ENCODE assay signal across 1 cellular context in genomic region chr9:4814913-4815312, GRCh38.
TF ChIP-seq lines count a peak whose summit lies in the region.

No MANE protein-coding gene starts in this region.

TF ChIP-seq in GM12878, 131 proteins besides CTCF, POLR2A, EP300 and RAD21 (continued from another document):
- peak; percentile 89 for TF ChIP-seq RELB (IDR thresholded peaks at IDR 0.05; ENCODE audit: low read depth)
- 0 out of 2 replicates have a peak, but pooled peaks have one; percentile 8 for TF ChIP-seq TAF1 (IDR thresholded peaks at IDR 0.05; ENCODE audit: borderline replicate concordance, low read depth, low read length)
- no peak for TF ChIP-seq ZNF207 (IDR thresholded peaks at IDR 0.05; ENCODE audit: borderline replicate concordance)
- peak; percentile 54; the same call in 1 of the 2 replicates for TF ChIP-seq PML (IDR thresholded peaks at IDR 0.05; ENCODE audit: low read length)
- no peak for TF ChIP-seq RAD51 (IDR thresholded peaks at IDR 0.05)
- no peak for TF ChIP-seq ZZZ3 (IDR thresholded peaks at IDR 0.05; ENCODE audit: control insufficient read depth, insufficient read length, low read depth)
- peak; percentile 51; the same call in 1 of the 2 replicates for TF ChIP-seq GABPA (IDR thresholded peaks at IDR 0.05; ENCODE audit: low read depth)
- TF ChIP-seq USF2 (IDR thresholded peaks at IDR 0.05; ENCODE audit: borderline replicate concordance, low read depth, low read length), result no peak
- TF ChIP-seq BACH1 (IDR thresholded peaks at IDR 0.05; ENCODE audit: borderline replicate concordance), result no peak
- TF ChIP-seq NBN (IDR thresholded peaks at IDR 0.05), result 0 out of 2 replicates have a peak, but pooled peaks have one; percentile 59
- TF ChIP-seq MEF2B (IDR thresholded peaks at IDR 0.05; ENCODE audit: partially characterized antibody, poor library complexity, severe bottlenecking), result peak; percentile 82
- 0 out of 2 replicates have a peak, but pooled peaks have one; percentile 26 for TF ChIP-seq BCL11A (IDR thresholded peaks at IDR 0.05; ENCODE audit: low read depth, low read length)
- TF ChIP-seq RELA (IDR thresholded peaks at IDR 0.05; ENCODE audit: borderline replicate concordance, partially characterized antibody), result no peak
- no peak for TF ChIP-seq HDAC2 (IDR thresholded peaks at IDR 0.05)
- TF ChIP-seq CEBPB (IDR thresholded peaks at IDR 0.05; ENCODE audit: borderline replicate concordance in 1 of 2, low read depth in 2 of 2, low read length in 2 of 2), result peak in 1 of 2 experiments; percentile 85; a peak in 1 of 4 replicates
- TF ChIP-seq NFIC (IDR thresholded peaks at IDR 0.05; ENCODE audit: low read depth, low read length), result peak; percentile 95
- no peak for TF ChIP-seq SPI1 (IDR thresholded peaks at IDR 0.05; ENCODE audit: borderline replicate concordance, insufficient read depth, low read depth, low read length)
- TF ChIP-seq USF1 (IDR thresholded peaks at IDR 0.05; ENCODE audit: borderline replicate concordance, extremely low read length, insufficient read depth, low read depth, low read length), result no peak
